In the genomic region with DNA sequence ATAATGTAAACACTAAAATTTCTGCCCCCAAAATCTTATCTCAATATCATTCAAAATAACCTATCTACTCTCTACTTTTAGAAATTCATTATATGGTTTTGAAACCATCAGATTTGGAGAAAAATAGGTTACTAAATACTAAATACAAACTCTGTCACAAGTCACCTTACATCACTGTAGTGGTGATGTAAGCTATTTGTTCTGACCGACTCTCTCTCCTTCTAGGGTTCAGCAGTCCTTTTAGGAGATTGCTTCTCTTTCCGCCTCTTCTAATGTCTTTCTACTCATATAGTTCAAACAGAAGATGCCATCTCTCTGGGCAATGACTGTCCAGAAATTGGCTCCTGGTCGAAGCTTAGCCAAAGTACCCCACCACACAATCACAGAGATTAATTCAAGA, we compare ENCODE assay signal across 15 cellular contexts.
DNase-seq lines count a peak whose midpoint lies in the region; ATAC-seq and TF ChIP-seq lines count a peak whose summit lies in the region.
"Had no signal": no experiment of that assay in that cellular context is flagged by ENCODE, and none has a peak within 500 bp of the region (broad histone marks: within the 10 kb centered on the region; RNA-seq: fewer than 3 reads in every experiment).

No MANE protein-coding gene starts in this region.

- H3K27me3 ChIP-seq in GM23338 (ENCODE audit: insufficient read depth), result no peaks in the 10 kb centered on the region
- H3K27me3 ChIP-seq in prostate gland (replicated peaks; ENCODE audit: insufficient read depth), result no peaks in the 10 kb centered on the region

- DNase-seq in GM23338 (ENCODE audit: low spot score), result no peak
- DNase-seq in HCEC 1CT, result peak; percentile 6
- DNase-seq in left lobe of liver (ENCODE audit: low spot score), result no peak
- no peak for DNase-seq in osteocyte (ENCODE audit: extremely low spot score, unreplicated experiment)
- no peak for DNase-seq in stimulated activated CD4-positive, alpha-beta T cell treated with anti-CD3 and anti-CD28 coated beads, Interleukin-1b, Interleukin-23, amount 100 ng/mL, for 48 hours
- DNase-seq in prostate gland (ENCODE audit: low spot score), result no peak
- DNase-seq in G401 (ENCODE audit: low spot score), result no peak
- DNase-seq: C1 segment of cervical spinal cord; Calu3; CD4-positive, alpha-beta memory T cell; COR-L47; DMS53; DMS79 treated with DMSO at 0.1 percent for 48 hours; H7 had no signal

- no peaks in the 10 kb centered on the region for H4K20me1 ChIP-seq in GM23338 (replicated peaks; ENCODE audit: insufficient read depth)

- no peaks in the 10 kb centered on the region for H3K9me3 Mint-ChIP-seq in GM23338
- H3K9me3 Mint-ChIP-seq in osteocyte (ENCODE audit: unreplicated experiment), result no peaks in the 10 kb centered on the region

- H3K4me1 Mint-ChIP-seq in GM23338 (peaks cover 21% of the 10 kb centered on the region), osteocyte (ENCODE audit: unreplicated experiment) (peaks cover 24% of the 10 kb centered on the region)

- H2AFZ ChIP-seq in GM23338, result no peak overlapping the region

- H3K27ac ChIP-seq in GM23338 (ENCODE audit: low read depth) (no peak overlapping the region), prostate gland (no peak overlapping the region)

- ATAC-seq in GM23338 (no peak), left lobe of liver (peak; percentile 55)
- ATAC-seq: HCT116 had no signal

- H3K27ac Mint-ChIP-seq in GM23338 (peak overlapping the region; percentile 42; the same call in 1 of the 2 replicates), osteocyte (ENCODE audit: unreplicated experiment) (peak overlapping the region; percentile 60)

- H3K4me3 ChIP-seq in GM23338 (no peak overlapping the region), prostate gland (no peak overlapping the region)

- H3K9me3 ChIP-seq in prostate gland, result no peaks in the 10 kb centered on the region

- H3K36me3 ChIP-seq in GM23338 (ENCODE audit: insufficient read depth), result no peaks in the 10 kb centered on the region
- H3K36me3 ChIP-seq in prostate gland, result no peaks in the 10 kb centered on the region

- H3K4me1 ChIP-seq in GM23338 (ENCODE audit: insufficient read depth) (peaks cover 9% of the 10 kb centered on the region; the same call in 1 of the 2 replicates), prostate gland (replicated peaks) (no peaks in the 10 kb centered on the region)

- peaks cover 8% of the 10 kb centered on the region for H3K79me2 ChIP-seq in GM23338 (replicated peaks; ENCODE audit: insufficient read depth)

- H3K4me2 ChIP-seq in GM23338, result no peak overlapping the region

- intact Hi-C loops in prostate gland (cut with DNase I), result no loop called here

- no peaks in the 10 kb centered on the region for H3F3A ChIP-seq in GM23338 (replicated peaks; ENCODE audit: low read depth)

- no peaks in the 10 kb centered on the region for H3K9me2 ChIP-seq in GM23338 (ENCODE audit: insufficient read depth)

- H3K36me3 Mint-ChIP-seq in GM23338 (ENCODE audit: low read depth) (no peaks in the 10 kb centered on the region; the same call in 2 of the 3 replicates), osteocyte (ENCODE audit: unreplicated experiment) (peaks cover 22% of the 10 kb centered on the region)

- TF ChIP-seq CTCF in GM23338 (conservative IDR thresholded peaks at IDR 0.05; ENCODE audit: low read depth in 2 of 2) (no peak), osteocyte (IDR thresholded peaks at IDR 0.05) (no peak), prostate gland (IDR thresholded peaks at IDR 0.05) (no peak)

- 94% methylated on average over 3 of the region's 3 CpGs for WGBS in prostate gland

- TF ChIP-seq POLR2A in prostate gland (IDR thresholded peaks at IDR 0.05), result no peak

- H3K4me3 Mint-ChIP-seq in GM23338 (no peak overlapping the region), osteocyte (ENCODE audit: unreplicated experiment) (no peak overlapping the region)
- H3K4me3 Mint-ChIP-seq: CD4-positive, alpha-beta memory T cell had no signal

- H3K27me3 Mint-ChIP-seq in GM23338 (ENCODE audit: insufficient read depth, low read depth, poor library complexity), result peaks cover 6% of the 10 kb centered on the region
- H3K27me3 Mint-ChIP-seq in osteocyte (ENCODE audit: unreplicated experiment), result no peaks in the 10 kb centered on the region
- H3K27me3 Mint-ChIP-seq: CD4-positive, alpha-beta memory T cell had no signal

- in situ Hi-C loops in G401 (cut with HindIII; ENCODE audit: low sequenced_read_pairs), result no loop called here

TF ChIP-seq in GM23338, 12 proteins besides CTCF, POLR2A, EP300 and RAD21 (continues in another document):
- TF ChIP-seq EZH2 (IDR thresholded peaks at IDR 0.05; ENCODE audit: low read depth, unreplicated experiment), result no peak
- TF ChIP-seq, protein P1, sequence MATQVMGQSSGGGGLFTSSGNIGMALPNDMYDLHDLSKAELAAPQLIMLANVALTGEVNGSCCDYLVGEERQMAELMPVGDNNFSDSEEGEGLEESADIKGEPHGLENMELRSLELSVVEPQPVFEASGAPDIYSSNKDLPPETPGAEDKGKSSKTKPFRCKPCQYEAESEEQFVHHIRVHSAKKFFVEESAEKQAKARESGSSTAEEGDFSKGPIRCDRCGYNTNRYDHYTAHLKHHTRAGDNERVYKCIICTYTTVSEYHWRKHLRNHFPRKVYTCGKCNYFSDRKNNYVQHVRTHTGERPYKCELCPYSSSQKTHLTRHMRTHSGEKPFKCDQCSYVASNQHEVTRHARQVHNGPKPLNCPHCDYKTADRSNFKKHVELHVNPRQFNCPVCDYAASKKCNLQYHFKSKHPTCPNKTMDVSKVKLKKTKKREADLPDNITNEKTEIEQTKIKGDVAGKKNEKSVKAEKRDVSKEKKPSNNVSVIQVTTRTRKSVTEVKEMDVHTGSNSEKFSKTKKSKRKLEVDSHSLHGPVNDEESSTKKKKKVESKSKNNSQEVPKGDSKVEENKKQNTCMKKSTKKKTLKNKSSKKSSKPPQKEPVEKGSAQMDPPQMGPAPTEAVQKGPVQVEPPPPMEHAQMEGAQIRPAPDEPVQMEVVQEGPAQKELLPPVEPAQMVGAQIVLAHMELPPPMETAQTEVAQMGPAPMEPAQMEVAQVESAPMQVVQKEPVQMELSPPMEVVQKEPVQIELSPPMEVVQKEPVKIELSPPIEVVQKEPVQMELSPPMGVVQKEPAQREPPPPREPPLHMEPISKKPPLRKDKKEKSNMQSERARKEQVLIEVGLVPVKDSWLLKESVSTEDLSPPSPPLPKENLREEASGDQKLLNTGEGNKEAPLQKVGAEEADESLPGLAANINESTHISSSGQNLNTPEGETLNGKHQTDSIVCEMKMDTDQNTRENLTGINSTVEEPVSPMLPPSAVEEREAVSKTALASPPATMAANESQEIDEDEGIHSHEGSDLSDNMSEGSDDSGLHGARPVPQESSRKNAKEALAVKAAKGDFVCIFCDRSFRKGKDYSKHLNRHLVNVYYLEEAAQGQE (IDR thresholded peaks at IDR 0.05; ENCODE audit: unreplicated experiment), result no peak
- TF ChIP-seq ZNF331 (CRISPR knock-in tag; IDR thresholded peaks at IDR 0.05; ENCODE audit: low read depth), result no peak
